Comparison of ENCODE assay signal across 1 cellular context in genomic region chr4:39354178-39354503, GRCh38.
TF ChIP-seq lines count a peak whose summit lies in the region.

No MANE protein-coding gene starts in this region.

TF ChIP-seq in IMR-90, 13 proteins besides CTCF, POLR2A, EP300 and RAD21 (continued from another document):
- no peak for TF ChIP-seq USF2 (IDR thresholded peaks at IDR 0.05; ENCODE audit: low read depth, low read length)
- no peak for TF ChIP-seq BHLHE40 (IDR thresholded peaks at IDR 0.05; ENCODE audit: low read depth, low read length)
- no peak for TF ChIP-seq CHD1 (IDR thresholded peaks at IDR 0.05; ENCODE audit: low read depth, low read length)
- no peak for TF ChIP-seq MAFK (IDR thresholded peaks at IDR 0.05; ENCODE audit: low read depth, low read length)
- TF ChIP-seq MAZ (IDR thresholded peaks at IDR 0.05; ENCODE audit: borderline replicate concordance, low read depth, low read length) = no peak
TF ChIP-seq in IMR-90: peak in this region for 0.
